In genomic region chr7:128697301-128697905, GRCh38 we compare ENCODE assay signal across 8 cellular contexts. TPM values are rescaled to one million over a fixed set of nuclear protein-coding genes. Genes with fewer than 3 reads are reported as not detected.
DNase-seq lines count a peak whose midpoint lies in the region; ATAC-seq and TF ChIP-seq lines count a peak whose summit lies in the region.

No MANE protein-coding gene starts in this region.

- no peaks in the 10 kb centered on the region for H3K36me3 ChIP-seq in CD8-positive, alpha-beta memory T cell (ENCODE audit: insufficient read depth, low read length)
- no peaks in the 10 kb centered on the region for H3K36me3 ChIP-seq in osteoblast (ENCODE audit: insufficient read depth, low read length)

- peaks cover 32% of the 10 kb centered on the region for H3K27me3 ChIP-seq in CD8-positive, alpha-beta memory T cell (ENCODE audit: insufficient read depth, low read length, poor library complexity, severe bottlenecking)
- peaks cover 33% of the 10 kb centered on the region for H3K27me3 ChIP-seq in osteoblast (ENCODE audit: insufficient read depth, low read length)

- H3K9me3 Mint-ChIP-seq in CD8-positive, alpha-beta memory T cell: no peaks in the 10 kb centered on the region

- CTCF ChIA-PET in CD8-positive, alpha-beta memory T cell (lab: Charles Lee): no interaction called here

- no peaks in the 10 kb centered on the region for H3K36me3 Mint-ChIP-seq in CD8-positive, alpha-beta memory T cell

- peak overlapping the region; percentile 62 for H2AFZ ChIP-seq in osteoblast (ENCODE audit: low read length)

- POLR2A ChIA-PET in CD8-positive, alpha-beta memory T cell (lab: Charles Lee): no interaction called here

- peaks cover 3% of the 10 kb centered on the region for H4K20me1 ChIP-seq in osteoblast (ENCODE audit: insufficient read depth, low read length)

- H3K79me2 ChIP-seq in osteoblast (ENCODE audit: insufficient read depth, low read length): no peaks in the 10 kb centered on the region

- DNase-seq in CD8-positive, alpha-beta memory T cell: peak in 3 of 5 donors; percentile 28 to 44 (median 29)
- DNase-seq in Kasumi-1 (lab: John Stamatoyannopoulos, UW) (peak; percentile 56 to 59), fibroblast of pulmonary artery (ENCODE audit: low read depth) (peak; percentile 66), osteoblast (ENCODE audit: insufficient read length, low spot score, missing footprints) (no peak), RKO (ENCODE audit: low spot score) (no peak)
- peak; percentile 92 for DNase-seq in activated CD8-positive, alpha-beta memory T cell treated with anti-CD3 and anti-CD28 coated beads, Interleukin-2, amount 50 U/mL, for 48 hours

- no peaks in the 10 kb centered on the region for H3K4me1 ChIP-seq in CD8-positive, alpha-beta memory T cell (ENCODE audit: insufficient read depth, low read length)
- H3K4me1 ChIP-seq in osteoblast (ENCODE audit: insufficient read depth, low read length): no peaks in the 10 kb centered on the region

- H3K4me1 Mint-ChIP-seq in CD8-positive, alpha-beta memory T cell: peaks cover 8 to 15% (median 14%) of the 10 kb centered on the region in 3 donors

- H3K27ac Mint-ChIP-seq in CD8-positive, alpha-beta memory T cell: peak overlapping the region in 1 of 8 donors; percentile 51

- ATAC-seq in HG03108 (IDR thresholded peaks at IDR 0.05; ENCODE audit: unreplicated experiment) (no peak), GM21526 (IDR thresholded peaks at IDR 0.05; ENCODE audit: low FRiP score, unreplicated experiment) (no peak)

- peak overlapping the region; percentile 71 for H3K4me2 ChIP-seq in osteoblast (ENCODE audit: insufficient read depth, low read length)

- peak overlapping the region; percentile 32 for H3K4me3 ChIP-seq in CD8-positive, alpha-beta memory T cell (ENCODE audit: low read length)
- H3K4me3 ChIP-seq in fibroblast of pulmonary artery (replicated peaks; ENCODE audit: low read depth, low read length) (peak overlapping the region; percentile 58), osteoblast (ENCODE audit: insufficient read depth, low read length) (peak overlapping the region; percentile 64)

- no peak overlapping the region for H3K27ac ChIP-seq in CD8-positive, alpha-beta memory T cell (ENCODE audit: low read depth, low read length)
- H3K27ac ChIP-seq in osteoblast (ENCODE audit: low read depth, low read length): no peak overlapping the region

- H3K27me3 Mint-ChIP-seq in CD8-positive, alpha-beta memory T cell: peaks cover 45 to 81% of the 10 kb centered on the region in 2 donors

- TF ChIP-seq CTCF in fibroblast of pulmonary artery (IDR thresholded peaks at IDR 0.05; ENCODE audit: low read length, missing control alignments) (peak; percentile 42), osteoblast (IDR thresholded peaks at IDR 0.05; ENCODE audit: extremely low read depth, low read depth, low read length) (peak; percentile 40)

- H3K9me3 ChIP-seq in CD8-positive, alpha-beta memory T cell (ENCODE audit: low read length): no peaks in the 10 kb centered on the region
- H3K9me3 ChIP-seq in osteoblast (ENCODE audit: low read depth, low read length): no peaks in the 10 kb centered on the region

- H3K4me3 Mint-ChIP-seq in CD8-positive, alpha-beta memory T cell: peak overlapping the region in 6 of 7 donors; percentile 28 to 79 (median 72)

RNA-seq across cellular contexts. Expression of gene GARIN1A, which starts 25.3 kb away (rescaled TPM):
- under 1 TPM; 0.22 to 0.61 TPM for total RNA-seq in CD8-positive, alpha-beta memory T cell
- polyA plus RNA-seq in CD8-positive, alpha-beta memory T cell: 0.37 TPM
- 1.4 and 2.1 TPM in 2 replicates for total RNA-seq in osteoblast

RNA-seq across cellular contexts. Expression of gene CALU, which starts 41.8 kb away (rescaled TPM):
- total RNA-seq in CD8-positive, alpha-beta memory T cell: 10 to 100 TPM; 51.4 to 52.0 TPM
- polyA plus RNA-seq in CD8-positive, alpha-beta memory T cell: 28.8 TPM
- total RNA-seq in osteoblast: 673 and 708 TPM in 2 replicates

Comparison
In these comparisons a context has a peak if more than half of its experiments do, and no peak if none do; other contexts are left out.
1. DNase-seq: peak in CD8-positive, alpha-beta memory T cell (3 of 5), Kasumi-1 (2 of 2), activated CD8-positive, alpha-beta memory T cell treated with anti-CD3 and anti-CD28 coated beads, Interleukin-2, amount 50 U/mL, for 48 hours (single experiment) and fibroblast of pulmonary artery (single experiment); none in osteoblast (single experiment) and RKO (single experiment).
2. RNA of gene CALU, which starts 41.8 kb away (total RNA-seq): 673 to 708 TPM in osteoblast; 51.4 to 52.0 TPM in CD8-positive, alpha-beta memory T cell; every median in the first group is over 10 times any median in the second.
3. Peak in every context shown above with its lines, with median percentiles within 50 percentile points of each other: H3K4me3 ChIP-seq.